ENCODE assay signal across 8 cellular contexts in the genomic region with DNA sequence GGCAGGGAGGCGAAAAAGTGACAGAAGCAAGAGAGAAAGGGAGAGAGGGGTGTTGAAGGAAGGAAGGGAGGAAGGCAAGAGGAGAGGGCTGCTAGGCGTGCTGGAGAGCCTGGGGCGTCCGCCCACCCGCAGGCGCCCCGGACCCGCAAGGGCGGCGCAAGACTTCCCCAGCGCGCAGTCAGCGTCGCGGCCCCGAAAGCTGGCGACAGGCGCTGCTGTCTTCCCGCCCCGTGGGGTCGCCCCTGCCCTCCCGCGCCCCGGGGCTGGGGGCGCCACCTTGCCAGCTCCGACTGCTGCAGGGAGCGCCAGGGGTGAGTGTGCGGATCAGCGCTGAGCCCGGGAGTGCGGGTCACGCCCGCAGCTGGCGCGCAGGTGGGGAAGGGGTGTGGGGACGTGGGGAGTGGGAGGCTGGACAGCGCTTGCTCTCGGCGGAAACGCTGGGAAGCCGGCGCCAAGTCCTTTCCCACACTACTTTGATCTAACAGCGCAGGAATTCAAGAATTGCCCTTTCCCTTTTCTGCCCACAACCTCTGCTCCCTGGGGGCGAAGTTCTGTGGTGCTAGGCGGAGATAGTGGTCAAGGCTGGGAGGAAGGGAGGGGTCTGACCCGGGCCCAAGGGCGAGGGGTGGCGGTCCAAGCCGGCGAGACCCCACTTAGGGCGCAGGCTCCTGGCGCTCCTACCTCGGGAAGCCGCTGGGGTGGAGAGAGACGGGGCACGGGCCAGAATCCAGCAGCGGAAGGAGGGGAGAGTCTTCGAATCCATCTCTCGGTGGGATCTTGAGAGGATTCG. TPM values are rescaled to one million over a fixed set of nuclear protein-coding genes. Genes with fewer than 3 reads are reported as not detected.
A peak's percentile ranks its signal among the peaks of the same experiment; 100 is the strongest.
DNase-seq lines count a peak whose midpoint lies in the region; ATAC-seq and TF ChIP-seq lines count a peak whose summit lies in the region.

A gene (plus strand): TSS at position 175 of the 790 bp plus-strand sequence.

- no peaks in the 10 kb centered on the region for H3K9me3 ChIP-seq in body of pancreas

- H3K4me1 ChIP-seq in body of pancreas: peaks cover 16% of the 10 kb centered on the region

- H3K27me3 Mint-ChIP-seq in activated naive CD4-positive, alpha-beta T cell treated with anti-CD3 and anti-CD28 coated beads, Interleukin-2, amount 10 ng/mL, durations not matched to agents 7 days and 5 days: peaks cover 42% of the 10 kb centered on the region

- peaks cover 19% of the 10 kb centered on the region for H3K4me1 Mint-ChIP-seq in activated naive CD4-positive, alpha-beta T cell treated with anti-CD3 and anti-CD28 coated beads, Interleukin-2, amount 10 ng/mL, durations not matched to agents 7 days and 5 days

- H3K36me3 ChIP-seq in body of pancreas (replicated peaks in 1 of 2; ENCODE audit: insufficient read depth in 1 of 2, low read depth in 2 of 2): no peaks in the 10 kb centered on the region

- ATAC-seq in body of pancreas: peak; percentile 58

- H3K36me3 Mint-ChIP-seq in activated naive CD4-positive, alpha-beta T cell treated with anti-CD3 and anti-CD28 coated beads, Interleukin-2, amount 10 ng/mL, durations not matched to agents 7 days and 5 days: no peaks in the 10 kb centered on the region

- H3K27me3 ChIP-seq in body of pancreas: peaks cover 0 to 4% of the 10 kb centered on the region in 2 donors

- peak within 1 kb of the TSS in 1 of 4 donors; percentile 8 for H3K27ac ChIP-seq in body of pancreas
- H3K27ac ChIP-seq in temporal lobe (ENCODE audit: low read depth, low read length): peak within 1 kb of the TSS; percentile 27
- H3K27ac ChIP-seq in substantia nigra (ENCODE audit: low read depth, low read length, poor library complexity, severe bottlenecking): no peak within 1 kb of the TSS

- intact Hi-C loops in body of pancreas (cut with DNase I): no loop called here

- CTCF ChIA-PET in activated naive CD4-positive, alpha-beta T cell treated with anti-CD3 and anti-CD28 coated beads, Interleukin-2, amount 10 ng/mL, durations not matched to agents 7 days and 5 days (lab: Charles Lee): interaction anchor here (1.3 kb wide), 1 partner anchor 212 kb away, joined by 4 read pairs; no protein-coding TSS in a partner anchor

- 0 to 1% methylated on average over 53 to 59 of the region's 60 CpGs for WGBS in body of pancreas, 2 donors

- peak within 1 kb of the TSS in 1 of 2 donors; percentile 36 for H3K4me3 ChIP-seq in body of pancreas

- peak in 1 of 7 experiments; percentile 16 for TF ChIP-seq CTCF in body of pancreas (IDR thresholded peaks at IDR 0.05)

- H3K4me3 Mint-ChIP-seq in activated naive CD4-positive, alpha-beta T cell treated with anti-CD3 and anti-CD28 coated beads, Interleukin-2, amount 10 ng/mL, durations not matched to agents 7 days and 5 days: peak within 1 kb of the TSS; percentile 41

- peak; percentile 20 for DNase-seq in activated naive CD4-positive, alpha-beta T cell treated with anti-CD3 and anti-CD28 coated beads, Interleukin-2, amount 10 ng/mL, durations not matched to agents 7 days and 5 days
- DNase-seq in activated naive CD4-positive, alpha-beta T cell (lab: John Stamatoyannopoulos, UW): no peak
- DNase-seq in body of pancreas (peak in 2 of 4 donors; percentile 22 to 48), left kidney (ENCODE audit: low read depth, low spot score) (peak; percentile 80), substantia nigra (lab: John Stamatoyannopoulos, UW) (no peak), DMS114 treated with DMSO at 0.1 percent for 48 hours (lab: John Stamatoyannopoulos, UW; ENCODE audit: unreplicated experiment) (no peak)
- no peak for DNase-seq in activated CD4-positive, CD25-positive, alpha-beta regulatory T cell (lab: John Stamatoyannopoulos, UW)

- H3K9me3 Mint-ChIP-seq in activated naive CD4-positive, alpha-beta T cell treated with anti-CD3 and anti-CD28 coated beads, Interleukin-2, amount 10 ng/mL, durations not matched to agents 7 days and 5 days: no peaks in the 10 kb centered on the region

- no peak within 1 kb of the TSS for H3K27ac Mint-ChIP-seq in activated naive CD4-positive, alpha-beta T cell treated with anti-CD3 and anti-CD28 coated beads, Interleukin-2, amount 10 ng/mL, durations not matched to agents 7 days and 5 days

- no peak for TF ChIP-seq POLR2A in body of pancreas (IDR thresholded peaks at IDR 0.05)

RNA-seq across cellular contexts. Expression of the gene that starts here (rescaled TPM):
- under 1 TPM in 1 of 2 donors, not detected in 1; under 0.01 TPM for total RNA-seq in body of pancreas
- total RNA-seq in temporal lobe: 0.49 TPM

Comparison
In these comparisons a context has a peak if more than half of its experiments do, and no peak if none do; other contexts are left out.
1. DNase-seq: peak in activated naive CD4-positive, alpha-beta T cell treated with anti-CD3 and anti-CD28 coated beads, Interleukin-2, amount 10 ng/mL, durations not matched to agents 7 days and 5 days (single experiment) and left kidney (single experiment); none in activated naive CD4-positive, alpha-beta T cell (0 of 4), substantia nigra (0 of 49), activated CD4-positive, CD25-positive, alpha-beta regulatory T cell (0 of 4) and DMS114 treated with DMSO at 0.1 percent for 48 hours (single experiment).
2. Peak in ATAC-seq in body of pancreas; RNA of the gene not detected or under 1 TPM.